Comparison of ENCODE assay signal across 8 cellular contexts in the genomic region with DNA sequence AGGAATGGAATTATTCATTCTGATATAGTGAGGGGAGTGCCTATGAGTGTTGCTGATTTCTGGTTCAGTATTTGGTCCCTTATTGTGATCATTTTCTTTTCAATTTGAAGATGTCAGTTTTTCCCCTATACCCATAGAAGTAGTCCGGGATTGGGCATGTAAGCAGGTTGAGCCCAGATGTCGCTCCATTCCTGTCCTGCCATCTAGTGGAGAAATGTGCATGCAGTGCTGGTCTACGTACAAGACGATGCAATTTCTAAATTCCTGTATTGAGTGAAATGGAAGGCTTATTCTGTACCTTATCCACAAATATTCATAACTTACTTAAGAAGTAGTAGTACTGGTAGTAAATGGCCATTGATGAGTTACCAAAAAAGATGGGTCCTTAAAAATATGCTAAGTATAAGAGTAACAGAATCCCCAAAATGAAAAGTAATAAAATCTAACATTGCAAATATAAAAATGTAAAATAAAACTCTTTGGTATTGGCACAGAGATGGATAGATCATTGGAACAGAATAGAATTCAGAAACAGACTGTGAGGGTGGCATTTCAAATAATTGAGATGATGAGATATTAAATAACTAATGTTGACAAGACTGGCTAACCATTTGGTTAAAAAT.
DNase-seq lines count a peak whose midpoint lies in the region; ATAC-seq, FAIRE-seq and TF ChIP-seq lines count a peak whose summit lies in the region.

No MANE protein-coding gene starts in this region.

- POLR2A ChIA-PET in HCT116 (lab: Charles Lee): no interaction called here

- H3K4me1 ChIP-seq in HCT116 (ENCODE audit: control insufficient read depth in 1 of 2, insufficient read depth in 2 of 2, low read length in 2 of 2): no peaks in the 10 kb centered on the region
- no peaks in the 10 kb centered on the region for H3K4me1 ChIP-seq in SJCRH30

- intact Hi-C loops in HCT116 (cut with micrococcal nuclease): loop anchor here (1.0 kb wide), 3 partner anchors 150 to 273 kb away; no protein-coding TSS in a partner anchor

- TF ChIP-seq RAD21 in HCT116 (IDR thresholded peaks at IDR 0.05; ENCODE audit: low read depth): peak; percentile 87

- no peaks in the 10 kb centered on the region for H4K20me1 ChIP-seq in HCT116 (ENCODE audit: insufficient read depth)

- FAIRE-seq in bronchial epithelial cell (lab: Jason Lieb, UNC): peak; percentile 43

- DNase-seq in HCT116 (ENCODE audit: low read depth, low spot score) (peak; percentile 73), LoVo (ENCODE audit: low spot score) (peak; percentile 70), SJCRH30 (peak; percentile 66 to 81), bronchial epithelial cell (ENCODE audit: low read depth) (peak; percentile 77), kidney epithelial cell (ENCODE audit: low read depth) (peak; percentile 50)
- DNase-seq in stimulated activated CD8-positive, alpha-beta memory T cell treated with anti-CD3 and anti-CD28 coated beads, Interleukin-4, amount 100 ng/mL, for 24 hours (ENCODE audit: low read depth): peak; percentile 1

- CTCF ChIA-PET in HCT116 (lab: Charles Lee): interaction anchor here (0.7 to 2.6 kb wide), 7 partner anchors 24 to 275 kb away, joined by 3 to 10 read pairs (median 5); no protein-coding TSS in a partner anchor

- H3K27me3 ChIP-seq in HCT116 (ENCODE audit: insufficient read depth, low read length) (no peaks in the 10 kb centered on the region), SJCRH30 (no peaks in the 10 kb centered on the region), bronchial epithelial cell (ENCODE audit: control insufficient read depth, insufficient read depth, low read length) (no peaks in the 10 kb centered on the region), kidney epithelial cell (ENCODE audit: control insufficient read depth, insufficient read depth, low read length) (no peaks in the 10 kb centered on the region)

- no peak overlapping the region for H3K27ac ChIP-seq in 22Rv1
- H3K27ac ChIP-seq in HCT116 (ENCODE audit: low read depth, low read length): no peak overlapping the region
- H3K27ac ChIP-seq in SJCRH30: no peak overlapping the region

- no TSS peak for BruUV-seq in HCT116 (replicated peaks; lab: Mats Ljungman, UMichigan)

- no peaks in the 10 kb centered on the region for H3K9me2 ChIP-seq in HCT116 (ENCODE audit: insufficient read depth)

- no peak overlapping the region for H3K9ac ChIP-seq in HCT116 (ENCODE audit: low read length)

- H2AFZ ChIP-seq in HCT116 (ENCODE audit: low read depth, low read length, poor library complexity, severe bottlenecking): no peak overlapping the region

- H3K9me3 ChIP-seq in HCT116 (ENCODE audit: control insufficient read depth in 1 of 2, insufficient read depth in 1 of 2, low read depth in 1 of 2, low read length in 2 of 2): no peaks in the 10 kb centered on the region
- no peaks in the 10 kb centered on the region for H3K9me3 ChIP-seq in SJCRH30 (replicated peaks)

- no peak for TF ChIP-seq POLR2A in HCT116 (IDR thresholded peaks at IDR 0.05; ENCODE audit: borderline replicate concordance, extremely low read depth, insufficient read depth, insufficient read length)

- H3K4me3 ChIP-seq in HCT116 (replicated peaks in 1 of 2; ENCODE audit: low read depth in 1 of 2, low read length in 2 of 2): no peak overlapping the region
- H3K4me3 ChIP-seq in SJCRH30: no peak overlapping the region
- H3K4me3 ChIP-seq in bronchial epithelial cell (ENCODE audit: low read depth, low read length): no peak overlapping the region
- no peak overlapping the region for H3K4me3 ChIP-seq in kidney epithelial cell (ENCODE audit: low read depth, low read length)

- TF ChIP-seq CTCF in 22Rv1 (IDR thresholded peaks at IDR 0.05): peak; percentile 97
- TF ChIP-seq CTCF in GM12801 (IDR thresholded peaks at IDR 0.05; ENCODE audit: extremely low read depth, insufficient read length): peak; percentile 34
- TF ChIP-seq CTCF in HCT116 (IDR thresholded peaks at IDR 0.05 in 2 of 3, conservative IDR thresholded peaks at IDR 0.05 in 1 of 3; ENCODE audit: borderline replicate concordance in 1 of 3, insufficient read depth in 1 of 3, low read depth in 2 of 3, low read length in 2 of 3): peak; percentile 74 to 95 (median 91)
- TF ChIP-seq CTCF in bronchial epithelial cell (IDR thresholded peaks at IDR 0.05; ENCODE audit: insufficient read depth, low read length, severe bottlenecking): peak; percentile 85
- TF ChIP-seq CTCF in kidney epithelial cell (IDR thresholded peaks at IDR 0.05; ENCODE audit: insufficient read depth, low read length, poor library complexity, severe bottlenecking): peak; percentile 96

- ATAC-seq in HCT116: peak; percentile 100

- RAD21 ChIA-PET in HCT116 (lab: Charles Lee; ENCODE audit: low non-redundant PET in 1 of 2, low total read pairs in 2 of 2, uncharacterized antibody in 2 of 2, unreplicated experiment in 2 of 2): interaction anchor here (0.9 to 1.3 kb wide), 2 partner anchors 150 to 271 kb away, joined by 3 to 5 read pairs; no protein-coding TSS in a partner anchor

- H3K79me2 ChIP-seq in HCT116 (ENCODE audit: insufficient read depth, low read length): no peaks in the 10 kb centered on the region

- H3K36me3 ChIP-seq in HCT116 (ENCODE audit: control insufficient read depth in 1 of 2, insufficient read depth in 2 of 2, low read length in 2 of 2) (no peaks in the 10 kb centered on the region), SJCRH30 (no peaks in the 10 kb centered on the region), bronchial epithelial cell (ENCODE audit: control insufficient read depth, insufficient read depth, low read length) (no peaks in the 10 kb centered on the region), kidney epithelial cell (ENCODE audit: control insufficient read depth, insufficient read depth, low read length) (no peaks in the 10 kb centered on the region)

- no peak overlapping the region for H3K4me2 ChIP-seq in HCT116 (ENCODE audit: low read length)

TF ChIP-seq in HCT116, 20 proteins besides CTCF, POLR2A, EP300 and RAD21:
- TF ChIP-seq TCF7L2 (IDR thresholded peaks at IDR 0.05; ENCODE audit: borderline replicate concordance, extremely low read depth, insufficient read depth, insufficient read length) (no peak), CBX3 (IDR thresholded peaks at IDR 0.05; ENCODE audit: low read depth) (no peak), CEBPB (IDR thresholded peaks at IDR 0.05; ENCODE audit: low read depth) (no peak), YY1 (IDR thresholded peaks at IDR 0.05; ENCODE audit: extremely low read depth, insufficient replicate concordance, low read depth, low read length) (no peak), EZH2phosphoT487 (IDR thresholded peaks at IDR 0.05; ENCODE audit: borderline replicate concordance) (no peak), SP1 (IDR thresholded peaks at IDR 0.05; ENCODE audit: low read depth) (no peak), FOSL1 (IDR thresholded peaks at IDR 0.05; ENCODE audit: low read depth) (no peak), EZH2 (IDR thresholded peaks at IDR 0.05) (no peak), SRF (IDR thresholded peaks at IDR 0.05; ENCODE audit: low read depth) (no peak), EGR1 (IDR thresholded peaks at IDR 0.05; ENCODE audit: low read depth) (no peak), JUND (IDR thresholded peaks at IDR 0.05) (no peak), ELF1 (IDR thresholded peaks at IDR 0.05; ENCODE audit: borderline replicate concordance, low read depth) (no peak)
- TF ChIP-seq, protein P1, sequence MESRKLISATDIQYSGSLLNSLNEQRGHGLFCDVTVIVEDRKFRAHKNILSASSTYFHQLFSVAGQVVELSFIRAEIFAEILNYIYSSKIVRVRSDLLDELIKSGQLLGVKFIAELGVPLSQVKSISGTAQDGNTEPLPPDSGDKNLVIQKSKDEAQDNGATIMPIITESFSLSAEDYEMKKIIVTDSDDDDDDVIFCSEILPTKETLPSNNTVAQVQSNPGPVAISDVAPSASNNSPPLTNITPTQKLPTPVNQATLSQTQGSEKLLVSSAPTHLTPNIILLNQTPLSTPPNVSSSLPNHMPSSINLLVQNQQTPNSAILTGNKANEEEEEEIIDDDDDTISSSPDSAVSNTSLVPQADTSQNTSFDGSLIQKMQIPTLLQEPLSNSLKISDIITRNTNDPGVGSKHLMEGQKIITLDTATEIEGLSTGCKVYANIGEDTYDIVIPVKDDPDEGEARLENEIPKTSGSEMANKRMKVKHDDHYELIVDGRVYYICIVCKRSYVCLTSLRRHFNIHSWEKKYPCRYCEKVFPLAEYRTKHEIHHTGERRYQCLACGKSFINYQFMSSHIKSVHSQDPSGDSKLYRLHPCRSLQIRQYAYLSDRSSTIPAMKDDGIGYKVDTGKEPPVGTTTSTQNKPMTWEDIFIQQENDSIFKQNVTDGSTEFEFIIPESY (IDR thresholded peaks at IDR 0.05; ENCODE audit: extremely low read depth, insufficient replicate concordance, low read length): no peak
- TF ChIP-seq, protein P2, sequence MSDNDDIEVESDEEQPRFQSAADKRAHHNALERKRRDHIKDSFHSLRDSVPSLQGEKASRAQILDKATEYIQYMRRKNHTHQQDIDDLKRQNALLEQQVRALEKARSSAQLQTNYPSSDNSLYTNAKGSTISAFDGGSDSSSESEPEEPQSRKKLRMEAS (IDR thresholded peaks at IDR 0.05): no peak
- TF ChIP-seq, protein P3, sequence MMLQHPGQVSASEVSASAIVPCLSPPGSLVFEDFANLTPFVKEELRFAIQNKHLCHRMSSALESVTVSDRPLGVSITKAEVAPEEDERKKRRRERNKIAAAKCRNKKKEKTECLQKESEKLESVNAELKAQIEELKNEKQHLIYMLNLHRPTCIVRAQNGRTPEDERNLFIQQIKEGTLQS (IDR thresholded peaks at IDR 0.05): no peak

Comparison
In these comparisons a context has a peak if more than half of its experiments do, and no peak if none do; other contexts are left out.
1. CTCF ChIP-seq: peak in every context shown above with its lines; median percentile 97 in 22Rv1; 96 in kidney epithelial cell; 91 in HCT116; 85 in bronchial epithelial cell; 34 in GM12801.
2. DNase-seq: peak in every context shown above with its lines; median percentile 77 in bronchial epithelial cell; 74 in SJCRH30; 73 in HCT116; 70 in LoVo; 50 in kidney epithelial cell; 1 in stimulated activated CD8-positive, alpha-beta memory T cell treated with anti-CD3 and anti-CD28 coated beads, Interleukin-4, amount 100 ng/mL, for 24 hours.